In genomic region chr11:57792870-57793269, GRCh38 we compare ENCODE assay signal across 8 cellular contexts. TPM values are rescaled to one million over a fixed set of nuclear protein-coding genes. Genes with fewer than 3 reads are reported as not detected.
DNase-seq lines count a peak whose midpoint lies in the region; ATAC-seq and TF ChIP-seq lines count a peak whose summit lies in the region.

No MANE protein-coding gene starts in this region.

- peak overlapping the region; percentile 94 for H3K27ac Mint-ChIP-seq in activated naive CD4-positive, alpha-beta T cell treated with anti-CD3 and anti-CD28 coated beads for 36 hours
- peak overlapping the region; percentile 86 for H3K27ac Mint-ChIP-seq in activated CD4-positive, alpha-beta memory T cell treated with anti-CD3 and anti-CD28 coated beads for 36 hours
- H3K27ac Mint-ChIP-seq in type B pancreatic cell, result peak overlapping the region; percentile 87

- DNase-seq in activated naive CD4-positive, alpha-beta T cell treated with anti-CD3 and anti-CD28 coated beads for 36 hours, result no peak
- no peak for DNase-seq in activated naive CD4-positive, alpha-beta T cell (lab: John Stamatoyannopoulos, UW)
- no peak for DNase-seq in activated CD4-positive, alpha-beta memory T cell treated with anti-CD3 and anti-CD28 coated beads for 36 hours
- DNase-seq in kidney glomerular epithelial cell (lab: John Stamatoyannopoulos, UW) (peak; percentile 39), type B pancreatic cell (ENCODE audit: extremely low spot score, unreplicated experiment) (no peak), G401 (ENCODE audit: low spot score) (no peak), OCI-LY7 (ENCODE audit: low spot score) (no peak)

- no peak for TF ChIP-seq CTCF in type B pancreatic cell (conservative IDR thresholded peaks at IDR 0.05)
- TF ChIP-seq CTCF in OCI-LY7 (conservative IDR thresholded peaks at IDR 0.05; ENCODE audit: low read length), result no peak

- H3K9me3 Mint-ChIP-seq in activated naive CD4-positive, alpha-beta T cell treated with anti-CD3 and anti-CD28 coated beads for 36 hours, result no peaks in the 10 kb centered on the region
- no peaks in the 10 kb centered on the region for H3K9me3 Mint-ChIP-seq in activated CD4-positive, alpha-beta memory T cell treated with anti-CD3 and anti-CD28 coated beads for 36 hours
- H3K9me3 Mint-ChIP-seq in type B pancreatic cell, result peaks cover 5% of the 10 kb centered on the region

- no peaks in the 10 kb centered on the region for H3K27me3 Mint-ChIP-seq in activated naive CD4-positive, alpha-beta T cell treated with anti-CD3 and anti-CD28 coated beads for 36 hours (ENCODE audit: low read depth)
- peaks cover 1% of the 10 kb centered on the region for H3K27me3 Mint-ChIP-seq in activated CD4-positive, alpha-beta memory T cell treated with anti-CD3 and anti-CD28 coated beads for 36 hours
- H3K27me3 Mint-ChIP-seq in type B pancreatic cell, result no peaks in the 10 kb centered on the region

- H2AFZ ChIP-seq in OCI-LY7 (ENCODE audit: low read length), result no peak overlapping the region

- H3K27ac ChIP-seq in OCI-LY7 (ENCODE audit: low read depth, low read length, poor library complexity, severe bottlenecking), result no peak overlapping the region

- no peak overlapping the region for H3K4me3 ChIP-seq in OCI-LY7 (ENCODE audit: low read depth, low read length, poor library complexity, severe bottlenecking)

- no TSS peak for BruUV-seq in OCI-LY7 (replicated peaks; lab: Mats Ljungman, UMichigan)

- H4K20me1 ChIP-seq in OCI-LY7 (ENCODE audit: insufficient read depth, low read length), result no peaks in the 10 kb centered on the region

- H3K4me3 Mint-ChIP-seq in activated naive CD4-positive, alpha-beta T cell treated with anti-CD3 and anti-CD28 coated beads for 36 hours, result peak overlapping the region; percentile 53
- H3K4me3 Mint-ChIP-seq in activated CD4-positive, alpha-beta memory T cell treated with anti-CD3 and anti-CD28 coated beads for 36 hours, result peak overlapping the region; percentile 48
- no peak overlapping the region for H3K4me3 Mint-ChIP-seq in type B pancreatic cell

- POLR2A ChIA-PET in activated CD4-positive, alpha-beta memory T cell treated with anti-CD3 and anti-CD28 coated beads for 36 hours (lab: Charles Lee), result interaction anchor here (0.6 to 0.7 kb wide), 2 partner anchors 51 to 1344 kb away, joined by 3 to 4 read pairs; no protein-coding TSS in a partner anchor
- POLR2A ChIA-PET in OCI-LY7 (lab: Charles Lee), result interaction anchor here (0.7 kb wide), 1 partner anchor 311 kb away, joined by 3 read pairs; no protein-coding TSS in a partner anchor

- no peak for ATAC-seq in GM21576 (IDR thresholded peaks at IDR 0.05; ENCODE audit: unreplicated experiment)

- H3K4me1 Mint-ChIP-seq in activated naive CD4-positive, alpha-beta T cell treated with anti-CD3 and anti-CD28 coated beads for 36 hours (ENCODE audit: low read depth), result peaks cover 34% of the 10 kb centered on the region
- peaks cover 34% of the 10 kb centered on the region for H3K4me1 Mint-ChIP-seq in activated CD4-positive, alpha-beta memory T cell treated with anti-CD3 and anti-CD28 coated beads for 36 hours (ENCODE audit: low read depth)
- peaks cover 32% of the 10 kb centered on the region for H3K4me1 Mint-ChIP-seq in type B pancreatic cell (ENCODE audit: unreplicated experiment)

- H3K79me2 ChIP-seq in OCI-LY7 (ENCODE audit: insufficient read depth, low read depth, low read length), result no peaks in the 10 kb centered on the region

- H3K4me2 ChIP-seq in OCI-LY7 (ENCODE audit: low read length), result no peak overlapping the region

- no peaks in the 10 kb centered on the region for H3K9me3 ChIP-seq in OCI-LY7 (ENCODE audit: low read length)

- no peaks in the 10 kb centered on the region for H3K36me3 Mint-ChIP-seq in activated naive CD4-positive, alpha-beta T cell treated with anti-CD3 and anti-CD28 coated beads for 36 hours (ENCODE audit: low read depth)
- no peaks in the 10 kb centered on the region for H3K36me3 Mint-ChIP-seq in activated CD4-positive, alpha-beta memory T cell treated with anti-CD3 and anti-CD28 coated beads for 36 hours
- peaks cover 50% of the 10 kb centered on the region for H3K36me3 Mint-ChIP-seq in type B pancreatic cell

- H3K36me3 ChIP-seq in OCI-LY7 (ENCODE audit: insufficient read depth, low read length), result no peaks in the 10 kb centered on the region

- no peaks in the 10 kb centered on the region for H3K4me1 ChIP-seq in OCI-LY7 (ENCODE audit: insufficient read depth, low read length, poor library complexity, severe bottlenecking)

- intact Hi-C loops in activated naive CD4-positive, alpha-beta T cell treated with anti-CD3 and anti-CD28 coated beads for 36 hours (cut with micrococcal nuclease), result loop anchor here (1.0 to 2.0 kb wide), 10 partner anchors 33 to 784 kb away; partner anchors contain the start of genes CLP1, MED19, SELENOH and TIMM10
- intact Hi-C loops in activated CD4-positive, alpha-beta memory T cell treated with anti-CD3 and anti-CD28 coated beads for 36 hours (cut with micrococcal nuclease), result loop anchor here (1.0 to 2.0 kb wide), 7 partner anchors 33 to 732 kb away; partner anchors contain the start of genes MED19, SELENOH, TIMM10 and TMX2
- intact Hi-C loops in OCI-LY7 (cut with micrococcal nuclease; ENCODE audit: unreplicated experiment), result no loop called here

- H3K9me2 ChIP-seq in OCI-LY7 (ENCODE audit: insufficient read depth, low read length), result no peaks in the 10 kb centered on the region

- in situ Hi-C loops in G401 (cut with HindIII; ENCODE audit: low sequenced_read_pairs), result no loop called here

- CTCF ChIA-PET in activated naive CD4-positive, alpha-beta T cell treated with anti-CD3 and anti-CD28 coated beads for 36 hours (lab: Charles Lee), result interaction anchor here (0.8 to 0.9 kb wide), 2 partner anchors 8 to 148 kb away, joined by 3 to 4 read pairs; no protein-coding TSS in a partner anchor
- CTCF ChIA-PET in activated CD4-positive, alpha-beta memory T cell treated with anti-CD3 and anti-CD28 coated beads for 36 hours (lab: Charles Lee), result interaction anchor here (0.7 to 1.9 kb wide), 3 partner anchors 8 to 731 kb away, joined by 3 to 10 read pairs (median 3); no protein-coding TSS in a partner anchor
- CTCF ChIA-PET in OCI-LY7 (lab: Charles Lee; ENCODE audit: unreplicated experiment), result no interaction called here

RNA-seq across cellular contexts. Expression of gene CTNND1, which starts 31.3 kb away (rescaled TPM):
- total RNA-seq in activated naive CD4-positive, alpha-beta T cell treated with anti-CD3 and anti-CD28 coated beads for 36 hours, result 1 to 10 TPM; 5.5 to 8.5 TPM
- 1 to 10 TPM; 3.5 to 4.4 TPM for total RNA-seq in activated CD4-positive, alpha-beta memory T cell treated with anti-CD3 and anti-CD28 coated beads for 36 hours
- total RNA-seq in type B pancreatic cell (ENCODE audit: low replicate concordance) (187 and 253 TPM in 2 replicates), OCI-LY7 (2022) (5.3 and 9.0 TPM in 2 replicates)
- 33.5 and 47.7 TPM in 2 replicates for total RNA-seq in G401 (2014; rRNA removed; shearing (Covaris generic))
- total RNA-seq in OCI-LY7 (2014; rRNA removed; shearing (Covaris generic)), result 5.1 and 6.7 TPM in 2 replicates

RNA-seq across cellular contexts. Expression of gene BTBD18, which starts 41.3 kb away (rescaled TPM):
- not detected for total RNA-seq in activated naive CD4-positive, alpha-beta T cell treated with anti-CD3 and anti-CD28 coated beads for 36 hours
- total RNA-seq in activated CD4-positive, alpha-beta memory T cell treated with anti-CD3 and anti-CD28 coated beads for 36 hours, result not detected
- total RNA-seq in type B pancreatic cell (ENCODE audit: low replicate concordance), result not detected in 2 replicates
- total RNA-seq in G401 (2014; rRNA removed; shearing (Covaris generic)), result not detected in 2 replicates
- total RNA-seq in OCI-LY7 (2014; rRNA removed; shearing (Covaris generic)), result not detected in 2 replicates
- not detected in 2 replicates for total RNA-seq in OCI-LY7 (2022)

RNA-seq across cellular contexts. Expression of gene SELENOH, which starts 51.6 kb away (rescaled TPM):
- 100 to 1,000 TPM; 249 to 282 TPM for total RNA-seq in activated naive CD4-positive, alpha-beta T cell treated with anti-CD3 and anti-CD28 coated beads for 36 hours
- total RNA-seq in activated CD4-positive, alpha-beta memory T cell treated with anti-CD3 and anti-CD28 coated beads for 36 hours, result 100 to 1,000 TPM; 235 to 252 TPM
- total RNA-seq in type B pancreatic cell (ENCODE audit: low replicate concordance) (107 and 144 TPM in 2 replicates), OCI-LY7 (2022) (144 and 169 TPM in 2 replicates)
- 184 and 229 TPM in 2 replicates for total RNA-seq in G401 (2014; rRNA removed; shearing (Covaris generic))
- 181 and 229 TPM in 2 replicates for total RNA-seq in OCI-LY7 (2014; rRNA removed; shearing (Covaris generic))
